Comparison of ENCODE assay signal across 1 cellular context in the genomic region with DNA sequence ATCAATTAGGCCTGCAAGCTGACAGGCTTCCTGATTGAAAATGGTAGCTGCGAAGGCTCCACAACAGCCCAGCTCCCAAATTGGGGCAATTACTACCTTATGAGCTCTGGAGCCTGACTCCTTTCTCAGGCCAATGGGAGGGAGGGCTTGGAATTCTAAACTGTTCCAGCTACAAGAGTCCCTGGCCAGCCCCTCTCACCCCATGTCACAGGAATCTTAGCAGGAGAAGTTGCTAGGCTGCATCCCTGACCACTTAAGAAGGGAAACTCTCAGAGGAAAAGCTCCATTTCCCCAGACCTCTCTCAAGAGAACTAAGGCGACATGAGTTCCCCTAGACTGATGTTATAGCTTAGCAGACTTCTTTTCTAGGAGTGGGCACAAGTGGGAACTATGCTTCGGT.
TF ChIP-seq lines count a peak whose summit lies in the region.

No MANE protein-coding gene starts in this region.

TF ChIP-seq in H1, 55 proteins besides CTCF, POLR2A, EP300 and RAD21:
- no peak for TF ChIP-seq SIN3A (conservative IDR thresholded peaks at IDR 0.05 in 1 of 2, IDR thresholded peaks at IDR 0.05 in 1 of 2; ENCODE audit: low read depth in 1 of 2, low read length in 2 of 2)
- TF ChIP-seq YY1 (IDR thresholded peaks at IDR 0.05; ENCODE audit: low read depth, low read length) = no peak
- no peak for TF ChIP-seq JUND (IDR thresholded peaks at IDR 0.05; ENCODE audit: low read length)
- TF ChIP-seq E2F6 (IDR thresholded peaks at IDR 0.05) = no peak
- no peak for TF ChIP-seq HDAC2 (IDR thresholded peaks at IDR 0.05; ENCODE audit: borderline replicate concordance in 1 of 2, low read depth in 2 of 2, low read length in 2 of 2)
- no peak for TF ChIP-seq CEBPB (IDR thresholded peaks at IDR 0.05; ENCODE audit: low read depth, low read length)
- TF ChIP-seq, protein P1, sequence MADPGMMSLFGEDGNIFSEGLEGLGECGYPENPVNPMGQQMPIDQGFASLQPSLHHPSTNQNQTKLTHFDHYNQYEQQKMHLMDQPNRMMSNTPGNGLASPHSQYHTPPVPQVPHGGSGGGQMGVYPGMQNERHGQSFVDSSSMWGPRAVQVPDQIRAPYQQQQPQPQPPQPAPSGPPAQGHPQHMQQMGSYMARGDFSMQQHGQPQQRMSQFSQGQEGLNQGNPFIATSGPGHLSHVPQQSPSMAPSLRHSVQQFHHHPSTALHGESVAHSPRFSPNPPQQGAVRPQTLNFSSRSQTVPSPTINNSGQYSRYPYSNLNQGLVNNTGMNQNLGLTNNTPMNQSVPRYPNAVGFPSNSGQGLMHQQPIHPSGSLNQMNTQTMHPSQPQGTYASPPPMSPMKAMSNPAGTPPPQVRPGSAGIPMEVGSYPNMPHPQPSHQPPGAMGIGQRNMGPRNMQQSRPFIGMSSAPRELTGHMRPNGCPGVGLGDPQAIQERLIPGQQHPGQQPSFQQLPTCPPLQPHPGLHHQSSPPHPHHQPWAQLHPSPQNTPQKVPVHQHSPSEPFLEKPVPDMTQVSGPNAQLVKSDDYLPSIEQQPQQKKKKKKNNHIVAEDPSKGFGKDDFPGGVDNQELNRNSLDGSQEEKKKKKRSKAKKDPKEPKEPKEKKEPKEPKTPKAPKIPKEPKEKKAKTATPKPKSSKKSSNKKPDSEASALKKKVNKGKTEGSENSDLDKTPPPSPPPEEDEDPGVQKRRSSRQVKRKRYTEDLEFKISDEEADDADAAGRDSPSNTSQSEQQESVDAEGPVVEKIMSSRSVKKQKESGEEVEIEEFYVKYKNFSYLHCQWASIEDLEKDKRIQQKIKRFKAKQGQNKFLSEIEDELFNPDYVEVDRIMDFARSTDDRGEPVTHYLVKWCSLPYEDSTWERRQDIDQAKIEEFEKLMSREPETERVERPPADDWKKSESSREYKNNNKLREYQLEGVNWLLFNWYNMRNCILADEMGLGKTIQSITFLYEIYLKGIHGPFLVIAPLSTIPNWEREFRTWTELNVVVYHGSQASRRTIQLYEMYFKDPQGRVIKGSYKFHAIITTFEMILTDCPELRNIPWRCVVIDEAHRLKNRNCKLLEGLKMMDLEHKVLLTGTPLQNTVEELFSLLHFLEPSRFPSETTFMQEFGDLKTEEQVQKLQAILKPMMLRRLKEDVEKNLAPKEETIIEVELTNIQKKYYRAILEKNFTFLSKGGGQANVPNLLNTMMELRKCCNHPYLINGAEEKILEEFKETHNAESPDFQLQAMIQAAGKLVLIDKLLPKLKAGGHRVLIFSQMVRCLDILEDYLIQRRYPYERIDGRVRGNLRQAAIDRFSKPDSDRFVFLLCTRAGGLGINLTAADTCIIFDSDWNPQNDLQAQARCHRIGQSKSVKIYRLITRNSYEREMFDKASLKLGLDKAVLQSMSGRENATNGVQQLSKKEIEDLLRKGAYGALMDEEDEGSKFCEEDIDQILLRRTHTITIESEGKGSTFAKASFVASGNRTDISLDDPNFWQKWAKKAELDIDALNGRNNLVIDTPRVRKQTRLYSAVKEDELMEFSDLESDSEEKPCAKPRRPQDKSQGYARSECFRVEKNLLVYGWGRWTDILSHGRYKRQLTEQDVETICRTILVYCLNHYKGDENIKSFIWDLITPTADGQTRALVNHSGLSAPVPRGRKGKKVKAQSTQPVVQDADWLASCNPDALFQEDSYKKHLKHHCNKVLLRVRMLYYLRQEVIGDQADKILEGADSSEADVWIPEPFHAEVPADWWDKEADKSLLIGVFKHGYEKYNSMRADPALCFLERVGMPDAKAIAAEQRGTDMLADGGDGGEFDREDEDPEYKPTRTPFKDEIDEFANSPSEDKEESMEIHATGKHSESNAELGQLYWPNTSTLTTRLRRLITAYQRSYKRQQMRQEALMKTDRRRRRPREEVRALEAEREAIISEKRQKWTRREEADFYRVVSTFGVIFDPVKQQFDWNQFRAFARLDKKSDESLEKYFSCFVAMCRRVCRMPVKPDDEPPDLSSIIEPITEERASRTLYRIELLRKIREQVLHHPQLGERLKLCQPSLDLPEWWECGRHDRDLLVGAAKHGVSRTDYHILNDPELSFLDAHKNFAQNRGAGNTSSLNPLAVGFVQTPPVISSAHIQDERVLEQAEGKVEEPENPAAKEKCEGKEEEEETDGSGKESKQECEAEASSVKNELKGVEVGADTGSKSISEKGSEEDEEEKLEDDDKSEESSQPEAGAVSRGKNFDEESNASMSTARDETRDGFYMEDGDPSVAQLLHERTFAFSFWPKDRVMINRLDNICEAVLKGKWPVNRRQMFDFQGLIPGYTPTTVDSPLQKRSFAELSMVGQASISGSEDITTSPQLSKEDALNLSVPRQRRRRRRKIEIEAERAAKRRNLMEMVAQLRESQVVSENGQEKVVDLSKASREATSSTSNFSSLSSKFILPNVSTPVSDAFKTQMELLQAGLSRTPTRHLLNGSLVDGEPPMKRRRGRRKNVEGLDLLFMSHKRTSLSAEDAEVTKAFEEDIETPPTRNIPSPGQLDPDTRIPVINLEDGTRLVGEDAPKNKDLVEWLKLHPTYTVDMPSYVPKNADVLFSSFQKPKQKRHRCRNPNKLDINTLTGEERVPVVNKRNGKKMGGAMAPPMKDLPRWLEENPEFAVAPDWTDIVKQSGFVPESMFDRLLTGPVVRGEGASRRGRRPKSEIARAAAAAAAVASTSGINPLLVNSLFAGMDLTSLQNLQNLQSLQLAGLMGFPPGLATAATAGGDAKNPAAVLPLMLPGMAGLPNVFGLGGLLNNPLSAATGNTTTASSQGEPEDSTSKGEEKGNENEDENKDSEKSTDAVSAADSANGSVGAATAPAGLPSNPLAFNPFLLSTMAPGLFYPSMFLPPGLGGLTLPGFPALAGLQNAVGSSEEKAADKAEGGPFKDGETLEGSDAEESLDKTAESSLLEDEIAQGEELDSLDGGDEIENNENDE (IDR thresholded peaks at IDR 0.05; ENCODE audit: insufficient replicate concordance, low read length) = no peak
- TF ChIP-seq RFX5 (IDR thresholded peaks at IDR 0.05; ENCODE audit: borderline replicate concordance, low read depth, low read length) = no peak
